ENCODE assay signal across 33 cellular contexts in genomic region chr7:95621404-95621803, GRCh38. TPM values are rescaled to one million over a fixed set of nuclear protein-coding genes. Genes with fewer than 3 reads are reported as not detected.
"Had no signal": no experiment of that assay in that cellular context is flagged by ENCODE, and none has a peak within 500 bp of the region (broad histone marks: within the 10 kb centered on the region; RNA-seq: fewer than 3 reads in every experiment).

No MANE protein-coding gene starts in this region.

- H3K27me3 ChIP-seq: brain microvascular endothelial cell, MG63, SJCRH30 had no signal

- H3K27ac ChIP-seq: brain microvascular endothelial cell, SJCRH30, SK-N-MC, WERI-Rb-1 had no signal

- H3K36me3 ChIP-seq: brain microvascular endothelial cell, MG63, SJCRH30, WERI-Rb-1 had no signal

- DNase-seq: activated CD4-positive, alpha-beta memory T cell treated with anti-CD3 and anti-CD28 coated beads, Interleukin-2, amount 10 ng/mL, durations not matched to agents 7 days and 5 days; activated CD4-positive, alpha-beta T cell treated with anti-CD3 and anti-CD28 coated beads for 1 hour; activated CD4-positive, alpha-beta T cell treated with anti-CD3 and anti-CD28 coated beads for 48 hours; activated CD4-positive, CD25-positive, alpha-beta regulatory T cell; activated CD8-positive, alpha-beta memory T cell treated with anti-CD3 and anti-CD28 coated beads for 24 hours; activated CD8-positive, alpha-beta memory T cell treated with anti-CD3 and anti-CD28 coated beads, Interleukin-2, amount 10 ng/mL, durations not matched to agents 7 days and 5 days; activated CD8-positive, alpha-beta memory T cell treated with anti-CD3 and anti-CD28 coated beads, Interleukin-2, amount 50 U/mL, for 48 hours; activated gamma-delta T cell; activated naive CD4-positive, alpha-beta T cell treated with Interleukin-2 at 50 U/mL for 16 hours; activated naive CD8-positive, alpha-beta T cell treated with anti-CD3 and anti-CD28 coated beads, Interleukin-2, amount 10 ng/mL, durations not matched to agents 7 days and 5 days; activated T-cell treated with anti-CD3 and anti-CD28 coated beads, Interleukin-2, amount 50 U/mL, for 1 hour; activated T-cell treated with anti-CD3 and anti-CD28 coated beads, Interleukin-2, amount 50 U/mL, for 72 hours; amygdala; brain microvascular endothelial cell; Kasumi-1; KG1; MG63; NCI-H1048; NCI-H1105 treated with DMSO at 0.1 percent for 48 hours; NCI-H1436; NCI-H1694; NCI-H1930; NCI-H345; NCI-H524 treated with DMSO at 0.1 percent for 48 hours; SHP77; SJCRH30; T1000; WERI-Rb-1 had no signal

- H3K4me3 ChIP-seq: MG63, SJCRH30, SK-N-MC had no signal

- ATAC-seq: activated CD8-positive, alpha-beta memory T cell treated with anti-CD3 and anti-CD28 coated beads, Interleukin-2, amount 10 ng/mL, durations not matched to agents 7 days and 5 days; activated T-cell treated with anti-CD3 and anti-CD28 coated beads, Interleukin-2, amount 50 U/mL, for 72 hours; activated T-helper 17 cell treated with anti-CD3 and anti-CD28 coated beads, Interleukin-2, amount 50 U/mL, for 72 hours; Panc1 had no signal

- H3K9me3 ChIP-seq: MG63, SJCRH30 had no signal

RNA-seq across cellular contexts. Expression of gene PDK4, which starts 25.1 kb away (rescaled TPM):
- total RNA-seq: activated CD4-positive, alpha-beta memory T cell treated with anti-CD3 and anti-CD28 coated beads, Interleukin-2, amount 10 ng/mL, durations not matched to agents 7 days and 5 days; activated CD8-positive, alpha-beta memory T cell treated with anti-CD3 and anti-CD28 coated beads, Interleukin-2, amount 10 ng/mL, durations not matched to agents 7 days and 5 days; activated T-cell treated with anti-CD3 and anti-CD28 coated beads, Interleukin-2, amount 50 U/mL, for 72 hours; activated T-helper 17 cell treated with anti-CD3 and anti-CD28 coated beads, Interleukin-2, amount 50 U/mL, for 72 hours; T-helper 1 cell treated with Interleukin-12 subunit alpha and Interleukin-12 subunit beta and Interleukin-4 antibody, amounts not matched to agents 30 ng/mL and 1 ng/mL, for 36 hours; T-helper 2 cell treated with Interferon-gamma antibody and Interleukin-4, amounts not matched to agents 100 ng/mL and 5 ng/mL, for 36 hours had no signal
